10 cellular contexts compared by ENCODE assay signal in genomic region chr10:79247373-79248137, GRCh38.
DNase-seq lines count a peak whose midpoint lies in the region; ATAC-seq, FAIRE-seq and TF ChIP-seq lines count a peak whose summit lies in the region.
"Had no signal": no experiment of that assay in that cellular context is flagged by ENCODE, and none has a peak within 500 bp of the region (broad histone marks: within the 10 kb centered on the region; RNA-seq: fewer than 3 reads in every experiment).

No MANE protein-coding gene starts in this region.

- H3K4me1 ChIP-seq in right atrium auricular region (peaks cover 0 to 85% of the 10 kb centered on the region in 2 donors), astrocyte (ENCODE audit: insufficient read depth, low read length) (peaks cover 50% of the 10 kb centered on the region), neural progenitor cell (peaks cover 9% of the 10 kb centered on the region), upper lobe of right lung (peaks cover 69% of the 10 kb centered on the region)

- H3K79me2 ChIP-seq in astrocyte (ENCODE audit: insufficient read depth, low read length) (peaks cover 91% of the 10 kb centered on the region), neural progenitor cell (ENCODE audit: low read depth) (peaks cover 60% of the 10 kb centered on the region)

- H3K27ac ChIP-seq in right atrium auricular region (peak overlapping the region; percentile 83), astrocyte (ENCODE audit: low read depth, low read length) (no peak overlapping the region), neural progenitor cell (no peak overlapping the region), upper lobe of right lung (peak overlapping the region; percentile 82)

- H3K36me3 Mint-ChIP-seq in astrocyte (ENCODE audit: low read depth, unreplicated experiment) = peaks cover 24% of the 10 kb centered on the region
- peaks cover 2% of the 10 kb centered on the region for H3K36me3 Mint-ChIP-seq in neural progenitor cell

- no peak overlapping the region for H3K4me3 ChIP-seq in right atrium auricular region
- no peak overlapping the region for H3K4me3 ChIP-seq in astrocyte (ENCODE audit: insufficient read depth, low read depth, low read length)
- no peak overlapping the region for H3K4me3 ChIP-seq in neural progenitor cell
- H3K4me3 ChIP-seq in upper lobe of right lung = no peak overlapping the region

- H3K27ac Mint-ChIP-seq in astrocyte (ENCODE audit: unreplicated experiment) (no peak overlapping the region), neural progenitor cell (peak overlapping the region; percentile 28)

- H3K9me3 Mint-ChIP-seq in astrocyte (ENCODE audit: unreplicated experiment) (no peaks in the 10 kb centered on the region), neural progenitor cell (no peaks in the 10 kb centered on the region)

- no peak for FAIRE-seq in astrocyte (lab: Jason Lieb, UNC)

- H3K9ac ChIP-seq in astrocyte (ENCODE audit: low read length) (no peak overlapping the region), neural progenitor cell (no peak overlapping the region)

- peaks cover 30% of the 10 kb centered on the region for H3K4me1 Mint-ChIP-seq in astrocyte (ENCODE audit: low read depth, unreplicated experiment)
- peaks cover 35% of the 10 kb centered on the region for H3K4me1 Mint-ChIP-seq in neural progenitor cell

- peaks cover 90% of the 10 kb centered on the region for H4K20me1 ChIP-seq in astrocyte (ENCODE audit: insufficient read depth, low read length)
- H4K20me1 ChIP-seq in neural progenitor cell (ENCODE audit: low read depth) = peaks cover 89% of the 10 kb centered on the region

- H3K9me3 ChIP-seq in right atrium auricular region = no peaks in the 10 kb centered on the region
- H3K9me3 ChIP-seq in astrocyte (ENCODE audit: insufficient read depth, low read depth, low read length) = no peaks in the 10 kb centered on the region
- H3K9me3 ChIP-seq in neural progenitor cell (ENCODE audit: low read depth) = no peaks in the 10 kb centered on the region
- no peaks in the 10 kb centered on the region for H3K9me3 ChIP-seq in upper lobe of right lung

- no peaks in the 10 kb centered on the region for H3F3A ChIP-seq in neural progenitor cell (ENCODE audit: low read depth)

- no peak overlapping the region for H3K4me3 Mint-ChIP-seq in astrocyte (ENCODE audit: unreplicated experiment)
- H3K4me3 Mint-ChIP-seq in neural progenitor cell = peak overlapping the region; percentile 7

- no peak for DNase-seq in right atrium auricular region (ENCODE audit: low spot score)
- DNase-seq in cardiac septum (ENCODE audit: low spot score) = no peak
- no peak for DNase-seq in astrocyte (ENCODE audit: low read depth)
- no peak for DNase-seq in neural progenitor cell (ENCODE audit: low spot score)
- no peak for DNase-seq in upper lobe of right lung
- DNase-seq in cerebellum (ENCODE audit: low spot score) = no peak
- DNase-seq: NCI-H2171 treated with DMSO at 0.1 percent for 48 hours; stimulated activated CD4-positive, alpha-beta T cell treated with anti-CD3 and anti-CD28 coated beads, Interleukin-4, amount 100 ng/mL, for 1 hour had no signal

- H2AFZ ChIP-seq in astrocyte (ENCODE audit: low read depth, low read length) (no peak overlapping the region), neural progenitor cell (replicated peaks) (no peak overlapping the region)

- intact Hi-C loops in cardiac septum (cut with DNase I) (no loop called here), upper lobe of right lung (cut with DNase I) (no loop called here)

- H3K36me3 ChIP-seq in right atrium auricular region (no peaks in the 10 kb centered on the region), astrocyte (ENCODE audit: insufficient read depth, low read length) (no peaks in the 10 kb centered on the region), neural progenitor cell (no peaks in the 10 kb centered on the region), upper lobe of right lung (no peaks in the 10 kb centered on the region)

- TF ChIP-seq CTCF in right atrium auricular region (IDR thresholded peaks at IDR 0.05) (no peak), astrocyte (IDR thresholded peaks at IDR 0.05; ENCODE audit: insufficient read depth, low read depth, low read length) (no peak), neural progenitor cell (IDR thresholded peaks at IDR 0.05) (no peak), upper lobe of right lung (IDR thresholded peaks at IDR 0.05) (no peak)

- H3K4me2 ChIP-seq in astrocyte (ENCODE audit: low read length) (peak overlapping the region; percentile 15), neural progenitor cell (no peak overlapping the region)

- no peaks in the 10 kb centered on the region for H3K27me3 Mint-ChIP-seq in astrocyte (ENCODE audit: low read depth, unreplicated experiment)
- H3K27me3 Mint-ChIP-seq in neural progenitor cell (ENCODE audit: insufficient read depth, low read depth) = no peaks in the 10 kb centered on the region

- ATAC-seq in upper lobe of right lung = no peak
- ATAC-seq in HG02763 (IDR thresholded peaks at IDR 0.05; ENCODE audit: unreplicated experiment) = no peak
- no peak for ATAC-seq in HG03159 (IDR thresholded peaks at IDR 0.05; ENCODE audit: unreplicated experiment)

- H3K27me3 ChIP-seq in right atrium auricular region (no peaks in the 10 kb centered on the region), astrocyte (ENCODE audit: insufficient read depth, low read length) (no peaks in the 10 kb centered on the region), neural progenitor cell (peaks cover 12% of the 10 kb centered on the region), upper lobe of right lung (no peaks in the 10 kb centered on the region)

Comparison
In these comparisons a context has a peak if more than half of its experiments do, and no peak if none do; other contexts are left out.
1. H3K27ac ChIP-seq: peak in right atrium auricular region (2 of 2) and upper lobe of right lung (single experiment); none in astrocyte (single experiment) and neural progenitor cell (single experiment).